ENCODE assay signal across 1 cellular context in genomic region chr3:16906679-16907078, GRCh38.
TF ChIP-seq lines count a peak whose summit lies in the region.

No MANE protein-coding gene starts in this region.

TF ChIP-seq in GM12878, 131 proteins besides CTCF, POLR2A, EP300 and RAD21 (continued from another document):
- TF ChIP-seq, protein P1, sequence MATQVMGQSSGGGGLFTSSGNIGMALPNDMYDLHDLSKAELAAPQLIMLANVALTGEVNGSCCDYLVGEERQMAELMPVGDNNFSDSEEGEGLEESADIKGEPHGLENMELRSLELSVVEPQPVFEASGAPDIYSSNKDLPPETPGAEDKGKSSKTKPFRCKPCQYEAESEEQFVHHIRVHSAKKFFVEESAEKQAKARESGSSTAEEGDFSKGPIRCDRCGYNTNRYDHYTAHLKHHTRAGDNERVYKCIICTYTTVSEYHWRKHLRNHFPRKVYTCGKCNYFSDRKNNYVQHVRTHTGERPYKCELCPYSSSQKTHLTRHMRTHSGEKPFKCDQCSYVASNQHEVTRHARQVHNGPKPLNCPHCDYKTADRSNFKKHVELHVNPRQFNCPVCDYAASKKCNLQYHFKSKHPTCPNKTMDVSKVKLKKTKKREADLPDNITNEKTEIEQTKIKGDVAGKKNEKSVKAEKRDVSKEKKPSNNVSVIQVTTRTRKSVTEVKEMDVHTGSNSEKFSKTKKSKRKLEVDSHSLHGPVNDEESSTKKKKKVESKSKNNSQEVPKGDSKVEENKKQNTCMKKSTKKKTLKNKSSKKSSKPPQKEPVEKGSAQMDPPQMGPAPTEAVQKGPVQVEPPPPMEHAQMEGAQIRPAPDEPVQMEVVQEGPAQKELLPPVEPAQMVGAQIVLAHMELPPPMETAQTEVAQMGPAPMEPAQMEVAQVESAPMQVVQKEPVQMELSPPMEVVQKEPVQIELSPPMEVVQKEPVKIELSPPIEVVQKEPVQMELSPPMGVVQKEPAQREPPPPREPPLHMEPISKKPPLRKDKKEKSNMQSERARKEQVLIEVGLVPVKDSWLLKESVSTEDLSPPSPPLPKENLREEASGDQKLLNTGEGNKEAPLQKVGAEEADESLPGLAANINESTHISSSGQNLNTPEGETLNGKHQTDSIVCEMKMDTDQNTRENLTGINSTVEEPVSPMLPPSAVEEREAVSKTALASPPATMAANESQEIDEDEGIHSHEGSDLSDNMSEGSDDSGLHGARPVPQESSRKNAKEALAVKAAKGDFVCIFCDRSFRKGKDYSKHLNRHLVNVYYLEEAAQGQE (IDR thresholded peaks at IDR 0.05; ENCODE audit: low read depth, low read length): no peak
- no peak for TF ChIP-seq TARDBP (IDR thresholded peaks at IDR 0.05; ENCODE audit: borderline replicate concordance)
- no peak for TF ChIP-seq NBN (IDR thresholded peaks at IDR 0.05)
- TF ChIP-seq IKZF2 (IDR thresholded peaks at IDR 0.05): peak in 1 of 2 experiments; percentile 37; a peak in 2 of 4 replicates
- TF ChIP-seq, protein P2, sequence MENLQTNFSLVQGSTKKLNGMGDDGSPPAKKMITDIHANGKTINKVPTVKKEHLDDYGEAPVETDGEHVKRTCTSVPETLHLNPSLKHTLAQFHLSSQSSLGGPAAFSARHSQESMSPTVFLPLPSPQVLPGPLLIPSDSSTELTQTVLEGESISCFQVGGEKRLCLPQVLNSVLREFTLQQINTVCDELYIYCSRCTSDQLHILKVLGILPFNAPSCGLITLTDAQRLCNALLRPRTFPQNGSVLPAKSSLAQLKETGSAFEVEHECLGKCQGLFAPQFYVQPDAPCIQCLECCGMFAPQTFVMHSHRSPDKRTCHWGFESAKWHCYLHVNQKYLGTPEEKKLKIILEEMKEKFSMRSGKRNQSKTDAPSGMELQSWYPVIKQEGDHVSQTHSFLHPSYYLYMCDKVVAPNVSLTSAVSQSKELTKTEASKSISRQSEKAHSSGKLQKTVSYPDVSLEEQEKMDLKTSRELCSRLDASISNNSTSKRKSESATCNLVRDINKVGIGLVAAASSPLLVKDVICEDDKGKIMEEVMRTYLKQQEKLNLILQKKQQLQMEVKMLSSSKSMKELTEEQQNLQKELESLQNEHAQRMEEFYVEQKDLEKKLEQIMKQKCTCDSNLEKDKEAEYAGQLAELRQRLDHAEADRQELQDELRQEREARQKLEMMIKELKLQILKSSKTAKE (IDR thresholded peaks at IDR 0.05; ENCODE audit: low read depth, poor library complexity, severe bottlenecking): peak; percentile 64
- TF ChIP-seq RFX5 (IDR thresholded peaks at IDR 0.05; ENCODE audit: low read depth, low read length): no peak
- peak; percentile 85 for TF ChIP-seq MEF2A (IDR thresholded peaks at IDR 0.05; ENCODE audit: insufficient read depth, low read depth, low read length)
- TF ChIP-seq IKZF1 (conservative IDR thresholded peaks at IDR 0.05): peak; percentile 30
TF ChIP-seq in GM12878: peak in this region for 9.
